ENCODE assay signal across 8 cellular contexts in the genomic region with DNA sequence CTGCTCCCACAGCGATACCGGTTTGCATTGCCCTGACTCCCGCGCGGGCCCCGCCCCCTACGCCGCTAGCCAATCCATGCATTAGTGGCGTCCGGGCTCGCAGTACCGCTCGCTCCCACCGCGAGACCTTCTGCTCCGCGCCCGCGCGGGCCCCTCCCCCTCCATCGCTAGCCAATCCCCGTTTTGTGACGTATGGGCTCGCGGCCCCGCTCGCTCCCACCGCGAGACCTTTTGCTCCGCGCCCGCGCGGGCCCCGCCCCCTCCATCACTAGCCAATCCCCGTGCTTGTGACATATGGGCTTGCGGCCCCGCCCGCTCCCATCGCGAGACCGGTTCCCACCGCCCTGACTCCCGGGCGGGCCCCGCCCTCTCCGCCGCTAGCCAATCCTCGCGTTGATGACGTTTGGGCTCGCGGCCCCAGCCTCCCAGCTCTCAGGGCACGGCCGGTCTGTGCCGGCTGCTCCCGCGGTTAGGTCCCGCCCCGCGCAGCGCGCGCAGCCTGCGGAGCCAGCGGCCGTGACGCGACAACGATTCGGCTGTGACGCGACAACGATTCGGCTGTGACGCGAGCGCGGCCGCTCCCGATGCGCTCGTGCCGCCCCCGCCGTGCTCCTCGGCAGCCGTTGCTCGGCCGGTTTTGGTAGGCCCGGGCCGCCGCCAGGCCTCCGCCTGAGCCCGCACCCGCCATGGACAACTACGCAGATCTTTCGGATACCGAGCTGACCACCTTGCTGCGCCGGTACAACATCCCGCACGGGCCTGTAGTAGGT. TPM values are rescaled to one million over a fixed set of nuclear protein-coding genes. Genes with fewer than 3 reads are reported as not detected.
DNase-seq lines count a peak whose midpoint lies in the region; ATAC-seq and TF ChIP-seq lines count a peak whose summit lies in the region.

A gene (plus strand): TSS at position 497 of the 770 bp plus-strand sequence. CDS start 190 bp downstream, at position 687.

- H3K36me3 ChIP-seq in BE2C: peaks cover 3% of the 10 kb centered on the region; the same call in 1 of the 2 replicates

- ATAC-seq in GM19324 (IDR thresholded peaks at IDR 0.05; ENCODE audit: low FRiP score, unreplicated experiment): peak; percentile 85
- ATAC-seq in HG03469 (IDR thresholded peaks at IDR 0.05; ENCODE audit: unreplicated experiment): peak; percentile 59
- peak; percentile 83 for ATAC-seq in left lobe of liver

- no peaks in the 10 kb centered on the region for H3K9me3 ChIP-seq in BE2C

- H3K27me3 ChIP-seq in BE2C: no peaks in the 10 kb centered on the region

- no peak for TF ChIP-seq CTCF in BE2C (IDR thresholded peaks at IDR 0.05; ENCODE audit: low read depth, low read length)

- DNase-seq in BE2C (peak; percentile 98), NCI-H69 (lab: John Stamatoyannopoulos, UW) (peak; percentile 99), cortex of kidney (lab: John Stamatoyannopoulos, UW) (peak; percentile 68), left lobe of liver (ENCODE audit: low spot score) (peak; percentile 97)
- peak; percentile 92 for DNase-seq in activated CD4-positive, alpha-beta T cell treated with anti-CD3 and anti-CD28 coated beads, Interleukin-2, amount 50 U/mL, for 1 hour
- DNase-seq in stimulated activated CD4-positive, alpha-beta T cell treated with anti-CD3 and anti-CD28 coated beads, Interleukin-2, amount 100 ng/mL, for 4 hours (ENCODE audit: low read depth): peak; percentile 93

- H3K4me1 ChIP-seq in BE2C: no peaks in the 10 kb centered on the region

- peak within 1 kb of the TSS; percentile 80 for H3K4me3 ChIP-seq in BE2C (ENCODE audit: low read depth, low read length)

RNA-seq across cellular contexts. Expression of the gene that starts here (rescaled TPM):
- polyA plus RNA-seq in BE2C (2012; ENCODE audit: insufficient read depth, insufficient read length, low read depth): 182 TPM
- 19.5 TPM for total RNA-seq in left lobe of liver

Comparison
In these comparisons a context has a peak if more than half of its experiments do, and no peak if none do; other contexts are left out.
1. Peak in every context shown above with its lines: DNase-seq, ATAC-seq and H3K4me3 ChIP-seq.